Comparison of ENCODE assay signal across 20 cellular contexts in the genomic region with DNA sequence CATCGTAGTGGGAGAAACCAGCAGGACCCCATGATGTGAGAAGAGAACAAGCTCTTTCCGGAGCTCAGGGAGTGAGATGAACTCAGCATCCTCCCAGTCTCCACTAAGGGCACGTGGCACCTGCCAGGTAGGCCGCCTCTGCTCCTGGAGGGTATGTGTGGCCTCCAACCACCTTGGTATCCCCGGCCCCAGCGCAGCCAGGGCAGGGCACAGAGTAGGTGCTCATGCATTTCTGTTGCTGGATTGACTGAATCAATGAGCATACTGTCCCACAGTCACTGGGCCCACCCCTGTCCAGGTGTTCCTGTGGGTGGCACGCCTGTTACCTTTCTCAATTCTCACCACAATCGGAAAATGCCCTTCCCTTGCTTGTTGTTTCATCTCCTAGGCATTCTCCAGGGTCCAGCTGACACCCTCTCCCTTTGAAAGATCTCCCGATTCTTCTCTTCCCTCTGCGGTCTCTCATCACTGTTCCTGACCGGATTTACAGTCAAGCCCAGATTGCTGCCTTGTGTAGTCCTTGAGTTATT.
A peak's percentile ranks its signal among the peaks of the same experiment; 100 is the strongest.
DNase-seq lines count a peak whose midpoint lies in the region; ATAC-seq, FAIRE-seq and TF ChIP-seq lines count a peak whose summit lies in the region.
"Had no signal": no experiment of that assay in that cellular context is flagged by ENCODE, and none has a peak within 500 bp of the region (broad histone marks: within the 10 kb centered on the region; RNA-seq: fewer than 3 reads in every experiment).

No MANE protein-coding gene starts in this region.

- no peak overlapping the region for H2BK5ac ChIP-seq in neuronal stem cell (ENCODE audit: low read length)

- no peaks in the 10 kb centered on the region for H3K9me1 ChIP-seq in keratinocyte (ENCODE audit: control insufficient read depth, extremely low read depth, insufficient read depth, low read length)

- H2BK120ac ChIP-seq in neuronal stem cell (ENCODE audit: low read depth, low read length), result no peak overlapping the region

- no peak overlapping the region for H3K23ac ChIP-seq in neuronal stem cell (ENCODE audit: low read depth, low read length, poor library complexity)

- no peak overlapping the region for H3K4ac ChIP-seq in neuronal stem cell (ENCODE audit: low read length)

- H2AFZ ChIP-seq in keratinocyte (ENCODE audit: control insufficient read depth, low read length) (no peak overlapping the region), neuronal stem cell (ENCODE audit: low read length) (no peak overlapping the region)

- peak overlapping the region; percentile 56 for H2BK15ac ChIP-seq in neuronal stem cell (ENCODE audit: low read length)

- no peak for ATAC-seq in T-helper 17 cell
- ATAC-seq in esophagus mucosa, result no peak
- ATAC-seq in HG03460 (IDR thresholded peaks at IDR 0.05; ENCODE audit: unreplicated experiment), result no peak

- H3K4me1 Mint-ChIP-seq in T-helper 17 cell, result no peaks in the 10 kb centered on the region
- H3K4me1 Mint-ChIP-seq: CD4-positive, alpha-beta memory T cell had no signal

- intact Hi-C loops in spleen (cut with DNase I; ENCODE audit: low total_unique reads), result no loop called here

- H3K27ac ChIP-seq in keratinocyte (ENCODE audit: control insufficient read depth, insufficient read depth, low read length) (no peak overlapping the region), neuronal stem cell (replicated peaks; ENCODE audit: low read length) (no peak overlapping the region), spleen (no peak overlapping the region), right atrium auricular region (no peak overlapping the region)

- WGBS in neuronal stem cell (ENCODE audit: extremely low coverage in 2 of 2, insufficient read length in 2 of 2, insufficient replicate concordance in 1 of 2), 2 donors, result no CpG with 5 or more reads among the region's 11 CpGs
- 80 to 96% (median 91%) methylated on average over 9 to 11 of the region's 11 CpGs for WGBS in spleen, 5 donors

- peak overlapping the region; percentile 24 for H3K27ac Mint-ChIP-seq in T-helper 17 cell
- H3K27ac Mint-ChIP-seq: CD4-positive, alpha-beta memory T cell; HFFc6 had no signal

- H3K9me3 ChIP-seq in T-helper 17 cell (ENCODE audit: control insufficient read depth, low read length, poor library complexity, severe bottlenecking), result no peaks in the 10 kb centered on the region
- H3K9me3 ChIP-seq in keratinocyte (ENCODE audit: control insufficient read depth, low read depth, low read length), result no peaks in the 10 kb centered on the region
- H3K9me3 ChIP-seq in neuronal stem cell (replicated peaks in 1 of 2; ENCODE audit: control insufficient read depth in 2 of 2, insufficient read depth in 1 of 2, low read depth in 1 of 2, low read length in 2 of 2), result no peaks in the 10 kb centered on the region
- H3K9me3 ChIP-seq in spleen, result no peaks in the 10 kb centered on the region
- H3K9me3 ChIP-seq in right atrium auricular region, result no peaks in the 10 kb centered on the region
- H3K9me3 ChIP-seq: HAP-1 had no signal

- no peaks in the 10 kb centered on the region for H3K79me2 ChIP-seq in keratinocyte (ENCODE audit: control insufficient read depth, insufficient read depth, low read length)

- no peaks in the 10 kb centered on the region for H3K36me3 Mint-ChIP-seq in T-helper 17 cell (ENCODE audit: low read depth)
- H3K36me3 Mint-ChIP-seq: CD4-positive, alpha-beta memory T cell had no signal

- H4K20me1 ChIP-seq in keratinocyte (ENCODE audit: control insufficient read depth, extremely low read depth, insufficient read depth, low read length), result no peaks in the 10 kb centered on the region

- no peak for DNase-seq in T-helper 17 cell
- DNase-seq in keratinocyte (ENCODE audit: low read depth, low spot score), result peak; percentile 15
- no peak for DNase-seq in neuronal stem cell (ENCODE audit: low spot score)
- DNase-seq in spleen, result peak; percentile 51
- no peak for DNase-seq in right atrium auricular region (ENCODE audit: low spot score)
- no peak for DNase-seq in SIG-M5 (lab: John Stamatoyannopoulos, UW)
- DNase-seq: Calu3; CD4-positive, alpha-beta memory T cell; COR-L47; DMS53; DMS79 treated with DMSO at 0.1 percent for 48 hours; GF-D8; GOT3; HFFc6 had no signal

- no peak overlapping the region for H3K4me3 Mint-ChIP-seq in T-helper 17 cell
- H3K4me3 Mint-ChIP-seq: CD4-positive, alpha-beta memory T cell; HFFc6 had no signal

- H3K4me3 ChIP-seq in keratinocyte (ENCODE audit: control insufficient read depth in 2 of 3, extremely low read depth in 1 of 3, insufficient read depth in 2 of 3, low read depth in 1 of 3, low read length in 3 of 3) (no peak overlapping the region), neuronal stem cell (ENCODE audit: low read length in 2 of 2) (no peak overlapping the region), spleen (no peak overlapping the region), right atrium auricular region (no peak overlapping the region)
- H3K4me3 ChIP-seq: HAP-1 had no signal

- H3K27me3 Mint-ChIP-seq in T-helper 17 cell, result peaks cover 40% of the 10 kb centered on the region

- no peak overlapping the region for H2AK5ac ChIP-seq in neuronal stem cell (ENCODE audit: low read depth, low read length)

- no peak overlapping the region for H2BK12ac ChIP-seq in neuronal stem cell (ENCODE audit: low read length)

- H3K14ac ChIP-seq in neuronal stem cell (ENCODE audit: low read length), result peak overlapping the region; percentile 96

- TF ChIP-seq POLR2A in spleen (IDR thresholded peaks at IDR 0.05), result no peak

- peak overlapping the region; percentile 28 for H3K18ac ChIP-seq in neuronal stem cell (ENCODE audit: low read length)

- H4K8ac ChIP-seq in neuronal stem cell (ENCODE audit: low read depth, low read length), result no peak overlapping the region

- no peaks in the 10 kb centered on the region for H3K27me3 ChIP-seq in keratinocyte (ENCODE audit: control insufficient read depth, extremely low read depth, insufficient read depth, low read length)
- no peaks in the 10 kb centered on the region for H3K27me3 ChIP-seq in neuronal stem cell (ENCODE audit: control insufficient read depth in 3 of 3, insufficient read depth in 3 of 3, low read depth in 1 of 3, low read length in 3 of 3)
- H3K27me3 ChIP-seq in spleen (replicated peaks in 1 of 7), result no peaks in the 10 kb centered on the region
- no peaks in the 10 kb centered on the region for H3K27me3 ChIP-seq in right atrium auricular region

- H3K9ac ChIP-seq in keratinocyte (ENCODE audit: control insufficient read depth, extremely low read depth, insufficient read depth, low read length) (no peak overlapping the region), neuronal stem cell (ENCODE audit: low read depth, low read length, poor library complexity) (no peak overlapping the region)

- H3K4me2 ChIP-seq in keratinocyte (ENCODE audit: control insufficient read depth, extremely low read depth, insufficient read depth, low read depth, low read length), result no peak overlapping the region
- H3K4me2 ChIP-seq in neuronal stem cell (ENCODE audit: insufficient read depth, low read length, poor library complexity, severe bottlenecking), result no peak overlapping the region

- H3K4me1 ChIP-seq in keratinocyte (ENCODE audit: control insufficient read depth, extremely low read depth, insufficient read depth, low read length) (peaks cover 24% of the 10 kb centered on the region), neuronal stem cell (ENCODE audit: control insufficient read depth in 2 of 2, insufficient read depth in 1 of 2, low read depth in 1 of 2, low read length in 2 of 2) (peaks cover 0 to 3% of the 10 kb centered on the region in 2 donors), spleen (peaks cover 0 to 25% (median 9%) of the 10 kb centered on the region in 6 donors), right atrium auricular region (peaks cover 0 to 5% of the 10 kb centered on the region in 2 donors)
- H3K4me1 ChIP-seq: HAP-1 had no signal

- H3K79me1 ChIP-seq in neuronal stem cell (ENCODE audit: low read depth, low read length), result no peaks in the 10 kb centered on the region

- TF ChIP-seq CTCF in keratinocyte (optimal IDR thresholded peaks at IDR 0.05 in 1 of 3, IDR thresholded peaks at IDR 0.05 in 1 of 3, conservative IDR thresholded peaks at IDR 0.05 in 1 of 3; ENCODE audit: extremely low read depth in 1 of 3, insufficient read depth in 2 of 3, low read length in 3 of 3) (no peak), spleen (IDR thresholded peaks at IDR 0.05 in 8 of 11, conservative IDR thresholded peaks at IDR 0.05 in 3 of 11) (no peak), right atrium auricular region (IDR thresholded peaks at IDR 0.05) (no peak)

- H4K91ac ChIP-seq in neuronal stem cell (ENCODE audit: low read depth, low read length, poor library complexity), result no peak overlapping the region

- H3K36me3 ChIP-seq in keratinocyte (ENCODE audit: control insufficient read depth in 2 of 2, extremely low read depth in 1 of 2, insufficient read depth in 2 of 2, low read length in 2 of 2), result no peaks in the 10 kb centered on the region
- H3K36me3 ChIP-seq in neuronal stem cell (replicated peaks in 1 of 2; ENCODE audit: control insufficient read depth in 2 of 2, insufficient read depth in 2 of 2, low read length in 2 of 2), result no peaks in the 10 kb centered on the region
- H3K36me3 ChIP-seq in spleen, result no peaks in the 10 kb centered on the region
- H3K36me3 ChIP-seq in right atrium auricular region, result no peaks in the 10 kb centered on the region
- H3K36me3 ChIP-seq: HAP-1 had no signal

- peak; percentile 23 for FAIRE-seq in keratinocyte (lab: Jason Lieb, UNC)
- FAIRE-seq: GM12891, GM18507, H54 had no signal

- dilution Hi-C loops in keratinocyte (cut with MboI; ENCODE audit: extremely low pct_ligation_motif_present, low sequenced_read_pairs), result no loop called here

Comparison
In these comparisons a context has a peak if more than half of its experiments do, and no peak if none do; other contexts are left out.
1. DNase-seq: peak in keratinocyte (single experiment) and spleen (single experiment); none in T-helper 17 cell (0 of 3), neuronal stem cell (single experiment), right atrium auricular region (single experiment) and SIG-M5 (single experiment).